ENCODE assay signal across 8 cellular contexts in genomic region chr1:111620412-111620971, GRCh38. TPM values are rescaled to one million over a fixed set of nuclear protein-coding genes. Genes with fewer than 3 reads are reported as not detected.
DNase-seq lines count a peak whose midpoint lies in the region; ATAC-seq and TF ChIP-seq lines count a peak whose summit lies in the region.

No MANE protein-coding gene starts in this region.

- no peak overlapping the region for H2AFZ ChIP-seq in OCI-LY7 (ENCODE audit: low read length)

- H3K36me3 ChIP-seq in CD4-positive, alpha-beta memory T cell (ENCODE audit: insufficient read depth, low read length), result no peaks in the 10 kb centered on the region
- H3K36me3 ChIP-seq in OCI-LY7 (ENCODE audit: insufficient read depth, low read length), result peaks cover 25% of the 10 kb centered on the region
- peaks cover 0 to 4% of the 10 kb centered on the region in 2 donors for H3K36me3 ChIP-seq in muscle layer of duodenum (ENCODE audit: control insufficient read depth in 1 of 2, insufficient read depth in 2 of 2, low read length in 2 of 2)

- H3K4me1 ChIP-seq in CD4-positive, alpha-beta memory T cell (ENCODE audit: insufficient read depth, low read length), result peaks cover 81% of the 10 kb centered on the region
- H3K4me1 ChIP-seq in OCI-LY7 (ENCODE audit: insufficient read depth, low read length, poor library complexity, severe bottlenecking), result peaks cover 79% of the 10 kb centered on the region
- H3K4me1 ChIP-seq in muscle layer of duodenum (ENCODE audit: control insufficient read depth in 1 of 2, insufficient read depth in 2 of 2, low read length in 2 of 2), result peaks cover 12 to 40% of the 10 kb centered on the region in 2 donors

- peak overlapping the region; percentile 84 for H3K27ac ChIP-seq in CD4-positive, alpha-beta memory T cell (ENCODE audit: low read depth, low read length)
- peak overlapping the region; percentile 53 for H3K27ac ChIP-seq in OCI-LY7 (ENCODE audit: low read depth, low read length, poor library complexity, severe bottlenecking)
- peak overlapping the region; percentile 99 for H3K27ac ChIP-seq in muscle layer of duodenum (ENCODE audit: low read length)

- no peaks in the 10 kb centered on the region for H3K27me3 ChIP-seq in CD4-positive, alpha-beta memory T cell (ENCODE audit: insufficient read depth, low read length)
- no peaks in the 10 kb centered on the region for H3K27me3 ChIP-seq in muscle layer of duodenum (ENCODE audit: low read depth, low read length)

- TF ChIP-seq CTCF in OCI-LY7 (conservative IDR thresholded peaks at IDR 0.05; ENCODE audit: low read length), result no peak

- peaks cover 21% of the 10 kb centered on the region; the same call in 1 of the 2 replicates for H4K20me1 ChIP-seq in OCI-LY7 (ENCODE audit: insufficient read depth, low read length)

- POLR2A ChIA-PET in CD4-positive, alpha-beta memory T cell (lab: Charles Lee; ENCODE audit: partially characterized antibody), result interaction anchor here (0.8 to 10.8 kb wide), 21 partner anchors 9 to 172 kb away, joined by 3 to 244 read pairs (median 6); partner anchors contain the start of gene WDR77
- POLR2A ChIA-PET in OCI-LY7 (lab: Charles Lee), result interaction anchor here (0.6 to 6.3 kb wide), 9 partner anchors 7 to 609 kb away, joined by 3 to 93 read pairs (median 6); no protein-coding TSS in a partner anchor

- peak overlapping the region; percentile 79 to 90 for H3K4me3 ChIP-seq in CD4-positive, alpha-beta memory T cell (ENCODE audit: low read length in 2 of 2)
- H3K4me3 ChIP-seq in OCI-LY7 (ENCODE audit: low read depth, low read length, poor library complexity, severe bottlenecking) (peak overlapping the region; percentile 94), muscle layer of duodenum (ENCODE audit: low read depth in 1 of 2, low read length in 2 of 2) (peak overlapping the region; percentile 85 to 100)

- H3K9me3 ChIP-seq in CD4-positive, alpha-beta memory T cell (ENCODE audit: control insufficient read depth in 1 of 2, low read length in 2 of 2), result no peaks in the 10 kb centered on the region
- H3K9me3 ChIP-seq in OCI-LY7 (ENCODE audit: low read length) (no peaks in the 10 kb centered on the region), muscle layer of duodenum (ENCODE audit: control insufficient read depth in 1 of 2, low read length in 2 of 2) (no peaks in the 10 kb centered on the region)

- H3K4me1 Mint-ChIP-seq in CD4-positive, alpha-beta memory T cell, result peaks cover 60 to 85% (median 71%) of the 10 kb centered on the region in 4 donors

- peak overlapping the region; percentile 95 to 100 (median 98) for H3K4me3 Mint-ChIP-seq in CD4-positive, alpha-beta memory T cell

- peak overlapping the region; percentile 79 for H3K4me2 ChIP-seq in OCI-LY7 (ENCODE audit: low read length)

- no TSS peak for BruUV-seq in OCI-LY7 (replicated peaks; lab: Mats Ljungman, UMichigan)

- DNase-seq in CD4-positive, alpha-beta memory T cell, result no peak
- DNase-seq in OCI-LY7 (ENCODE audit: low spot score) (peak; percentile 46), dermis blood vessel endothelial cell (peak; percentile 33), putamen (ENCODE audit: low spot score) (no peak), DMS79 treated with DMSO at 0.1 percent for 48 hours (lab: John Stamatoyannopoulos, UW) (no peak)

- CTCF ChIA-PET in CD4-positive, alpha-beta memory T cell (lab: Charles Lee; ENCODE audit: partially characterized antibody), result interaction anchor here (2.2 to 7.3 kb wide), 2 partner anchors 27 to 112 kb away, joined by 7 to 44 read pairs; no protein-coding TSS in a partner anchor
- CTCF ChIA-PET in OCI-LY7 (lab: Charles Lee; ENCODE audit: unreplicated experiment), result interaction anchor here (0.6 to 0.7 kb wide), 3 partner anchors 28 to 140 kb away, joined by 4 to 6 read pairs (median 5); no protein-coding TSS in a partner anchor

- no peaks in the 10 kb centered on the region for H3K9me3 Mint-ChIP-seq in CD4-positive, alpha-beta memory T cell

- no peaks in the 10 kb centered on the region for H3K9me2 ChIP-seq in OCI-LY7 (ENCODE audit: insufficient read depth, low read length)

- H3K36me3 Mint-ChIP-seq in CD4-positive, alpha-beta memory T cell, result peaks cover 4 to 16% of the 10 kb centered on the region in 2 donors

- no peaks in the 10 kb centered on the region for H3K27me3 Mint-ChIP-seq in CD4-positive, alpha-beta memory T cell

- peak; percentile 12 for ATAC-seq in GM21723 (IDR thresholded peaks at IDR 0.05; ENCODE audit: unreplicated experiment)
- no peak for ATAC-seq in HG03565 (IDR thresholded peaks at IDR 0.05; ENCODE audit: unreplicated experiment)

- peak overlapping the region; percentile 93 to 98 (median 95) for H3K27ac Mint-ChIP-seq in CD4-positive, alpha-beta memory T cell

- intact Hi-C loops in CD4-positive, alpha-beta memory T cell (cut with micrococcal nuclease), result loop anchor here (5.0 to 10.0 kb wide), 5 partner anchors 37 to 396 kb away; partner anchors contain the start of genes ADORA3, CHI3L2 and TMIGD3
- intact Hi-C loops in OCI-LY7 (cut with micrococcal nuclease; ENCODE audit: unreplicated experiment), result loop anchor here (10.0 kb wide), 3 partner anchors 134 to 746 kb away; partner anchors contain the start of genes CD53 and DDX20

- peaks cover 56% of the 10 kb centered on the region for H3K79me2 ChIP-seq in OCI-LY7 (ENCODE audit: insufficient read depth, low read depth, low read length)

RNA-seq across cellular contexts. Expression of gene RAP1A, which starts 0.9 kb away (rescaled TPM):
- 100 to 1,000 TPM; 130 to 134 TPM for total RNA-seq in CD4-positive, alpha-beta memory T cell
- polyA plus RNA-seq in CD4-positive, alpha-beta memory T cell, result 10 to 100 TPM; 67.2 to 85.7 TPM
- total RNA-seq in OCI-LY7 (2014; rRNA removed; shearing (Covaris generic)), result 8.5 and 10.4 TPM in 2 replicates
- 72.0 and 86.3 TPM in 2 replicates for total RNA-seq in OCI-LY7 (2022)
- 21.1 and 49.1 TPM in 2 replicates for total RNA-seq in dermis blood vessel endothelial cell

Comparison
In these comparisons a context has a peak if more than half of its experiments do, and no peak if none do; other contexts are left out.
1. DNase-seq: peak in OCI-LY7 (single experiment) and dermis blood vessel endothelial cell (single experiment); none in CD4-positive, alpha-beta memory T cell (0 of 5), putamen (single experiment) and DMS79 treated with DMSO at 0.1 percent for 48 hours (single experiment).
2. Peak in every context shown above with its lines, with median percentiles within 50 percentile points of each other: H3K27ac ChIP-seq and H3K4me3 ChIP-seq.